ENCODE assay signal across 40 cellular contexts in genomic region chr6:34947561-34947960, GRCh38.
"Had no signal": no experiment of that assay in that cellular context is flagged by ENCODE, and none has a peak within 500 bp of the region (broad histone marks: within the 10 kb centered on the region; RNA-seq: fewer than 3 reads in every experiment).

No MANE protein-coding gene starts in this region.

- H3K27me3 Mint-ChIP-seq: activated CD8-positive, alpha-beta memory T cell treated with anti-CD3 and anti-CD28 coated beads, Interleukin-2, amount 10 ng/mL, durations not matched to agents 7 days and 5 days; activated naive CD4-positive, alpha-beta T cell treated with anti-CD3 and anti-CD28 coated beads, Interleukin-2, amount 10 ng/mL, durations not matched to agents 7 days and 5 days; activated naive CD8-positive, alpha-beta T cell; activated naive CD8-positive, alpha-beta T cell treated with anti-CD3 and anti-CD28 coated beads, Interleukin-2, amount 50 U/mL, for 24 hours; brain; central memory CD8-positive, alpha-beta T cell; T-cell had no signal

- H3K4me3 Mint-ChIP-seq: activated CD4-positive, alpha-beta memory T cell treated with anti-CD3 and anti-CD28 coated beads, Interleukin-2, amount 10 ng/mL, durations not matched to agents 7 days and 5 days; activated CD8-positive, alpha-beta memory T cell treated with anti-CD3 and anti-CD28 coated beads, Interleukin-2, amount 10 ng/mL, durations not matched to agents 7 days and 5 days; activated naive CD4-positive, alpha-beta T cell treated with anti-CD3 and anti-CD28 coated beads, Interleukin-2, amount 10 ng/mL, durations not matched to agents 7 days and 5 days; activated naive CD8-positive, alpha-beta T cell; activated naive CD8-positive, alpha-beta T cell treated with anti-CD3 and anti-CD28 coated beads, Interleukin-2, amount 50 U/mL, for 24 hours; brain; central memory CD8-positive, alpha-beta T cell; T-cell had no signal

- H3K36me3 ChIP-seq: cardiac muscle cell, WERI-Rb-1 had no signal

- H3K9me3 Mint-ChIP-seq: activated CD4-positive, alpha-beta memory T cell treated with anti-CD3 and anti-CD28 coated beads, Interleukin-2, amount 10 ng/mL, durations not matched to agents 7 days and 5 days; activated naive CD4-positive, alpha-beta T cell treated with anti-CD3 and anti-CD28 coated beads, Interleukin-2, amount 10 ng/mL, durations not matched to agents 7 days and 5 days; activated naive CD8-positive, alpha-beta T cell treated with anti-CD3 and anti-CD28 coated beads, Interleukin-2, amount 50 U/mL, for 24 hours; central memory CD8-positive, alpha-beta T cell; T-cell had no signal

- H3K27ac ChIP-seq: cardiac muscle cell, PC-9, WERI-Rb-1 had no signal

- H3K27ac Mint-ChIP-seq: activated CD4-positive, alpha-beta memory T cell treated with anti-CD3 and anti-CD28 coated beads, Interleukin-2, amount 10 ng/mL, durations not matched to agents 7 days and 5 days; activated CD8-positive, alpha-beta memory T cell treated with anti-CD3 and anti-CD28 coated beads, Interleukin-2, amount 10 ng/mL, durations not matched to agents 7 days and 5 days; activated naive CD4-positive, alpha-beta T cell treated with anti-CD3 and anti-CD28 coated beads, Interleukin-2, amount 10 ng/mL, durations not matched to agents 7 days and 5 days; activated naive CD8-positive, alpha-beta T cell; activated naive CD8-positive, alpha-beta T cell treated with anti-CD3 and anti-CD28 coated beads, Interleukin-2, amount 50 U/mL, for 24 hours; brain; T-cell had no signal

- H3K4me1 Mint-ChIP-seq: activated CD4-positive, alpha-beta memory T cell treated with anti-CD3 and anti-CD28 coated beads, Interleukin-2, amount 10 ng/mL, durations not matched to agents 7 days and 5 days; activated CD8-positive, alpha-beta memory T cell treated with anti-CD3 and anti-CD28 coated beads, Interleukin-2, amount 10 ng/mL, durations not matched to agents 7 days and 5 days; activated naive CD4-positive, alpha-beta T cell treated with anti-CD3 and anti-CD28 coated beads, Interleukin-2, amount 10 ng/mL, durations not matched to agents 7 days and 5 days; activated naive CD8-positive, alpha-beta T cell treated with anti-CD3 and anti-CD28 coated beads, Interleukin-2, amount 50 U/mL, for 24 hours; central memory CD8-positive, alpha-beta T cell had no signal

- H3K4me3 ChIP-seq: cardiac muscle cell, K562, MG63, PC-9 had no signal

- H3K36me3 Mint-ChIP-seq: activated CD8-positive, alpha-beta memory T cell treated with anti-CD3 and anti-CD28 coated beads, Interleukin-2, amount 10 ng/mL, durations not matched to agents 7 days and 5 days; activated naive CD4-positive, alpha-beta T cell treated with anti-CD3 and anti-CD28 coated beads, Interleukin-2, amount 10 ng/mL, durations not matched to agents 7 days and 5 days had no signal

- H3K27me3 ChIP-seq: cardiac muscle cell, MG63 had no signal

- DNase-seq: activated CD4-positive, alpha-beta memory T cell treated with anti-CD3 and anti-CD28 coated beads, Interleukin-2, amount 10 ng/mL, durations not matched to agents 7 days and 5 days; activated CD4-positive, alpha-beta T cell treated with anti-CD3 and anti-CD28 coated beads for 1 hour; activated CD4-positive, alpha-beta T cell treated with anti-CD3 and anti-CD28 coated beads for 48 hours; activated CD4-positive, CD25-positive, alpha-beta regulatory T cell; activated CD8-positive, alpha-beta memory T cell treated with anti-CD3 and anti-CD28 coated beads for 24 hours; activated CD8-positive, alpha-beta memory T cell treated with anti-CD3 and anti-CD28 coated beads, Interleukin-2, amount 10 ng/mL, durations not matched to agents 7 days and 5 days; activated CD8-positive, alpha-beta memory T cell treated with anti-CD3 and anti-CD28 coated beads, Interleukin-2, amount 50 U/mL, for 48 hours; activated effector memory CD4-positive, alpha-beta T cell treated with Interleukin-2 at 50 U/mL for 16 hours; activated naive CD4-positive, alpha-beta T cell treated with anti-CD3 and anti-CD28 coated beads, Interleukin-2, amount 10 ng/mL, durations not matched to agents 7 days and 5 days; activated naive CD8-positive, alpha-beta T cell treated with anti-CD3 and anti-CD28 coated beads, Interleukin-2, amount 50 U/mL, for 24 hours; activated T-cell treated with anti-CD3 and anti-CD28 coated beads, Interleukin-2, amount 50 U/mL, for 48 hours; anterior cingulate cortex; IMR-90; MG63; MV-4-11; NCI-H1092 treated with DMSO at 0.1 percent for 48 hours; NCI-H1417; NCI-H146; NCI-H187; NCI-H2029 treated with DMSO at 0.1 percent for 48 hours; NCI-H2107; NCI-H2171; NCI-H226; NCI-H446 treated with DMSO at 0.1 percent for 48 hours; NCI-H524; NCI-H69; NCI-H82; PC-9; SIG-M5; T-cell; T-helper 2 cell; T-helper 9 cell; WERI-Rb-1 had no signal

- ATAC-seq: activated CD8-positive, alpha-beta memory T cell treated with anti-CD3 and anti-CD28 coated beads, Interleukin-2, amount 10 ng/mL, durations not matched to agents 7 days and 5 days; activated naive CD8-positive, alpha-beta T cell treated with anti-CD3 and anti-CD28 coated beads, Interleukin-2, amount 50 U/mL, for 24 hours; K562; Right ventricle myocardium inferior; SK-N-SH treated with all-trans-retinoic acid at 6 μM for 48 hours; T-cell had no signal
